Comparison of ENCODE assay signal across 8 cellular contexts in genomic region chr16:30567991-30568638, GRCh38. TPM values are rescaled to one million over a fixed set of nuclear protein-coding genes. Genes with fewer than 3 reads are reported as not detected.
DNase-seq lines count a peak whose midpoint lies in the region; TF ChIP-seq lines count a peak whose summit lies in the region.

No MANE protein-coding gene starts in this region.

- peak overlapping the region; percentile 30 for H3K4me3 Mint-ChIP-seq in glutamatergic neuron (ENCODE audit: unreplicated experiment)

- H3K36me3 Mint-ChIP-seq in glutamatergic neuron (ENCODE audit: unreplicated experiment) = no peaks in the 10 kb centered on the region

- H3K4me1 Mint-ChIP-seq in glutamatergic neuron (ENCODE audit: low read depth, unreplicated experiment) = peaks cover 29% of the 10 kb centered on the region

- H3K27me3 Mint-ChIP-seq in glutamatergic neuron (ENCODE audit: unreplicated experiment) = peaks cover 12% of the 10 kb centered on the region

- H3K27me3 ChIP-seq in BE2C = no peaks in the 10 kb centered on the region

- H3K4me3 ChIP-seq in BE2C (ENCODE audit: low read depth, low read length) = no peak overlapping the region

- no peaks in the 10 kb centered on the region for H3K9me3 ChIP-seq in BE2C

- H3K4me1 ChIP-seq in BE2C = no peaks in the 10 kb centered on the region

- no peak overlapping the region for H3K27ac Mint-ChIP-seq in glutamatergic neuron (ENCODE audit: unreplicated experiment)

- TF ChIP-seq CTCF in glutamatergic neuron (IDR thresholded peaks at IDR 0.05; ENCODE audit: partially characterized antibody, unreplicated experiment) (no peak), BE2C (IDR thresholded peaks at IDR 0.05; ENCODE audit: low read depth, low read length) (no peak)

- H3K36me3 ChIP-seq in BE2C = no peaks in the 10 kb centered on the region

- peaks cover 16% of the 10 kb centered on the region for H3K9me3 Mint-ChIP-seq in glutamatergic neuron (ENCODE audit: unreplicated experiment)

- DNase-seq in NCI-H2171 treated with DMSO at 0.1 percent for 48 hours (lab: John Stamatoyannopoulos, UW) (peak; percentile 61), NCI-H2171 (lab: John Stamatoyannopoulos, UW) (no peak), M059J (ENCODE audit: low read depth) (peak; percentile 93), glutamatergic neuron (no peak), NCI-H748 treated with DMSO at 0.1 percent for 48 hours (lab: John Stamatoyannopoulos, UW) (no peak), SK-N-DZ (ENCODE audit: low spot score) (no peak), BE2C (no peak)
- DNase-seq in activated CD4-positive, alpha-beta T cell treated with anti-CD3 and anti-CD28 coated beads, Interleukin-2, amount 50 U/mL, for 48 hours = peak; percentile 38 to 42

RNA-seq across cellular contexts. Expression of gene ZNF688, which starts 3.4 kb away (rescaled TPM):
- 7.6 and 10.5 TPM in 2 replicates for total RNA-seq in M059J (2014; rRNA removed; shearing (Covaris generic))
- total RNA-seq in glutamatergic neuron (ENCODE audit: unreplicated experiment) = 18.7 TPM
- polyA plus RNA-seq in SK-N-DZ (2014; cell fraction: cytosol; rRNA removed) = 13.2 and 13.5 TPM in 2 replicates
- polyA plus RNA-seq in SK-N-DZ (2014; cell fraction: nucleus; rRNA removed) = 18.9 and 19.3 TPM in 2 replicates
- 19.9 TPM for polyA plus RNA-seq in BE2C (2012; ENCODE audit: insufficient read depth, insufficient read length, low read depth)

RNA-seq across cellular contexts. Expression of gene ZNF764, which starts 9.9 kb away (rescaled TPM):
- total RNA-seq in M059J (2014; rRNA removed; shearing (Covaris generic)) = 3.8 and 9.4 TPM in 2 replicates
- total RNA-seq in glutamatergic neuron (ENCODE audit: unreplicated experiment) = 39.0 TPM
- polyA plus RNA-seq in SK-N-DZ (2014; cell fraction: cytosol; rRNA removed) = 18.1 and 19.4 TPM in 2 replicates
- 13.6 and 21.7 TPM in 2 replicates for polyA plus RNA-seq in SK-N-DZ (2014; cell fraction: nucleus; rRNA removed)
- 20.1 TPM for polyA plus RNA-seq in BE2C (2012; ENCODE audit: insufficient read depth, insufficient read length, low read depth)

RNA-seq across cellular contexts. Expression of gene ZNF785, which starts 17.4 kb away (rescaled TPM):
- 4.0 and 6.3 TPM in 2 replicates for total RNA-seq in M059J (2014; rRNA removed; shearing (Covaris generic))
- 58.4 TPM for total RNA-seq in glutamatergic neuron (ENCODE audit: unreplicated experiment)
- 8.6 and 15.4 TPM in 2 replicates for polyA plus RNA-seq in SK-N-DZ (2014; cell fraction: cytosol; rRNA removed)
- polyA plus RNA-seq in SK-N-DZ (2014; cell fraction: nucleus; rRNA removed) = 12.8 and 18.5 TPM in 2 replicates
- polyA plus RNA-seq in BE2C (2012; ENCODE audit: insufficient read depth, insufficient read length, low read depth) = 33.5 TPM

RNA-seq across cellular contexts. Expression of gene ZNF747, which starts 33.5 kb away (rescaled TPM):
- total RNA-seq in M059J (2014; rRNA removed; shearing (Covaris generic)) = 3.1 and 7.5 TPM in 2 replicates
- total RNA-seq in glutamatergic neuron (ENCODE audit: unreplicated experiment) = 15.1 TPM
- 16.9 and 17.1 TPM in 2 replicates for polyA plus RNA-seq in SK-N-DZ (2014; cell fraction: cytosol; rRNA removed)
- 8.8 and 9.3 TPM in 2 replicates for polyA plus RNA-seq in SK-N-DZ (2014; cell fraction: nucleus; rRNA removed)
- polyA plus RNA-seq in BE2C (2012; ENCODE audit: insufficient read depth, insufficient read length, low read depth) = 6.4 TPM

RNA-seq across cellular contexts. Expression of gene ZNF768, which starts 41.7 kb away (rescaled TPM):
- total RNA-seq in M059J (2014; rRNA removed; shearing (Covaris generic)) = 30.8 and 49.9 TPM in 2 replicates
- 45.6 TPM for total RNA-seq in glutamatergic neuron (ENCODE audit: unreplicated experiment)
- polyA plus RNA-seq in SK-N-DZ (2014; cell fraction: cytosol; rRNA removed) = 70.5 and 90.0 TPM in 2 replicates
- polyA plus RNA-seq in SK-N-DZ (2014; cell fraction: nucleus; rRNA removed) = 52.0 and 65.3 TPM in 2 replicates
- 131 TPM for polyA plus RNA-seq in BE2C (2012; ENCODE audit: insufficient read depth, insufficient read length, low read depth)

Comparison
In these comparisons a context has a peak if more than half of its experiments do, and no peak if none do; other contexts are left out.
1. DNase-seq: peak in NCI-H2171 treated with DMSO at 0.1 percent for 48 hours (single experiment), M059J (single experiment) and activated CD4-positive, alpha-beta T cell treated with anti-CD3 and anti-CD28 coated beads, Interleukin-2, amount 50 U/mL, for 48 hours (2 of 2); none in NCI-H2171 (single experiment), glutamatergic neuron (single experiment), NCI-H748 treated with DMSO at 0.1 percent for 48 hours (single experiment), SK-N-DZ (single experiment) and BE2C (single experiment).